Comparison of ENCODE assay signal across 8 cellular contexts in the genomic region with DNA sequence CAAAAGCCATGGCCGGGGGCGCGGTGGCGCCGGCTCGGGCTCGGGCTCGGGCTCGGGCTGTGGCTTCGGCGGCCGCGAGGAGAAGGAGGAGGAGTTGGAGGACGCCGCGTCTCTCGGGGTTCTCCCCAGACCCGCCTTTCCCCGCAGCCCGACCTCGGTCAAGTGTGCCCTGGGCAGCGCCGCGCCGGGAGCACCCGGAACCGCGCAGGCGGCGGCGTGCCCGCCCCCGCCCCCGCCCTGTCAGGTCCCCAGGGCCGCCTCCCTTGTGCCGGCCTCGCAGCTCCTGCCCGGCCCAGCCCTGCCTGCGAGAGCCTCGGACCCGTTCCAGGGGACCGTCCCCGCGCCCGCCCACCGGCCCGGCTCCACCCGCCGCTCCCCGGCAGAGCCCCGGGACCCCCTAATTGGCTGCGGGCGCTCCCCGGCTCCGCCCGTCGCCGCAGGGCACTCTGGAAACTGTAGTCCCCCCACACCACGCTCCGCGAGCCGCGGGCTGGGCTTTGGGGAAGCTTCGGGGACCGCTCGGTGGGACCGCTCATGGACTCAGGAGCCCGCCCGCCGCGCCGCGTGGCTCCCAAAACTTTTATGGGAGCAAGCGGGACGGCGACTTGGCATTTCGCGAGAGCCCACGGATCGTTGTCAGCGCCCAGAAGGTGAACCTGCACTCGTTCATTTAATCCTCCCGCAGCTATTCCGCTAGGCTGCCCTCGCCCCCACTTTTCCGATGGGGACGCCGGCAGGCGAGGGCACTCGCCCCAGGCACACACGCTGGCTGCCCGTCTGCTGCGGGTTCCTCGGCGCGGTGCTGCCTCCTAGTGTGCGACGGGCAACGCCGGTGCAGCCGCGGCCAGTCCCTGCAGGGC. TPM values are rescaled to one million over a fixed set of nuclear protein-coding genes. Genes with fewer than 3 reads are reported as not detected.
A peak's percentile ranks its signal among the peaks of the same experiment; 100 is the strongest.
DNase-seq lines count a peak whose midpoint lies in the region; ATAC-seq and TF ChIP-seq lines count a peak whose summit lies in the region.

A gene (minus strand): TSS at position 192 of the 860 bp plus-strand sequence. CDS start 182 bp downstream, at position 10.

- H3K4me3 ChIP-seq in DND-41 (ENCODE audit: low read depth in 1 of 2, low read length in 2 of 2) (peak within 1 kb of the TSS; percentile 92 to 98), Peyer's patch (peak within 1 kb of the TSS; percentile 58 to 93 (median 78)), esophagus muscularis mucosa (peak within 1 kb of the TSS; percentile 82 to 94 (median 89))

- peak within 1 kb of the TSS; percentile 89 for H3K4me2 ChIP-seq in DND-41 (ENCODE audit: insufficient read depth, low read length)

- DNase-seq in DND-41 (peak; percentile 89), KBM-7 (peak; percentile 95), Peyer's patch (peak; percentile 86 to 95 (median 95)), esophagus muscularis mucosa (ENCODE audit: extremely low spot score) (peak; percentile 96), myocyte (ENCODE audit: low read depth) (peak; percentile 95)
- DNase-seq in activated T-cell treated with anti-CD3 and anti-CD28 coated beads, Interleukin-2, amount 50 U/mL, for 48 hours: peak; percentile 93 to 94
- peak; percentile 80 to 94 for DNase-seq in stimulated activated CD8-positive, alpha-beta memory T cell treated with anti-CD3 and anti-CD28 coated beads, Interleukin-7, amount 100 ng/mL, for 4 hours (ENCODE audit: low read depth in 2 of 2)

- intact Hi-C loops in esophagus muscularis mucosa (cut with DNase I): loop anchor here (1.0 to 5.0 kb wide), 3 partner anchors 81 to 181 kb away; a partner anchor contains a TSS

- peak within 1 kb of the TSS; percentile 95 for H2AFZ ChIP-seq in DND-41 (ENCODE audit: low read depth, low read length)

- peak within 1 kb of the TSS; percentile 70 for H3K27ac ChIP-seq in DND-41 (ENCODE audit: low read length)
- peak within 1 kb of the TSS; percentile 85 to 99 (median 90) for H3K27ac ChIP-seq in Peyer's patch
- H3K27ac ChIP-seq in esophagus muscularis mucosa (replicated peaks in 1 of 4): peak within 1 kb of the TSS; percentile 85 to 97 (median 92)

- no peaks in the 10 kb centered on the region for H3K9me3 ChIP-seq in DND-41 (ENCODE audit: insufficient read depth, low read length, severe bottlenecking)
- H3K9me3 ChIP-seq in Peyer's patch: no peaks in the 10 kb centered on the region
- no peaks in the 10 kb centered on the region for H3K9me3 ChIP-seq in esophagus muscularis mucosa

- WGBS in esophagus muscularis mucosa: 0% methylated on average over 6 of the region's 102 CpGs

- peak within 1 kb of the TSS; percentile 81 for H3K9ac ChIP-seq in DND-41 (ENCODE audit: low read depth, low read length)

- H3K4me1 ChIP-seq in DND-41 (ENCODE audit: insufficient read depth, low read length): peaks cover 34% of the 10 kb centered on the region
- H3K4me1 ChIP-seq in Peyer's patch: peaks cover 0 to 14% (median 2%) of the 10 kb centered on the region in 4 donors
- peaks cover 21 to 49% (median 40%) of the 10 kb centered on the region in 4 donors for H3K4me1 ChIP-seq in esophagus muscularis mucosa

- peak; percentile 77 for TF ChIP-seq POLR2A in Peyer's patch (IDR thresholded peaks at IDR 0.05)
- no peak for TF ChIP-seq POLR2A in esophagus muscularis mucosa (IDR thresholded peaks at IDR 0.05; ENCODE audit: low read depth)

- H4K20me1 ChIP-seq in DND-41 (ENCODE audit: insufficient read depth, low read length): peaks cover 20% of the 10 kb centered on the region

- peaks cover 44% of the 10 kb centered on the region for H3K79me2 ChIP-seq in DND-41 (ENCODE audit: insufficient read depth, low read length)

- H3K36me3 ChIP-seq in DND-41 (ENCODE audit: insufficient read depth, low read length) (peaks cover 3% of the 10 kb centered on the region; the same call in 1 of the 2 replicates), Peyer's patch (no peaks in the 10 kb centered on the region), esophagus muscularis mucosa (no peaks in the 10 kb centered on the region)

- in situ Hi-C loops in KBM-7 (cut with MboI; ENCODE audit: low pct_unique_long_range_greater_than_20kb, low sequenced_read_pairs): loop anchor here (10.0 kb wide), 1 partner anchor 73 kb away; no protein-coding TSS in a partner anchor

- peaks cover 6% of the 10 kb centered on the region for H3K27me3 ChIP-seq in DND-41 (ENCODE audit: insufficient read depth, low read length, poor library complexity)
- H3K27me3 ChIP-seq in Peyer's patch: no peaks in the 10 kb centered on the region
- no peaks in the 10 kb centered on the region for H3K27me3 ChIP-seq in esophagus muscularis mucosa

- peak; percentile 90 for ATAC-seq in DND-41 (ENCODE audit: insufficient read depth, low read depth)
- ATAC-seq in GM21723 (IDR thresholded peaks at IDR 0.05; ENCODE audit: unreplicated experiment): peak; percentile 73

- TF ChIP-seq EP300 in esophagus muscularis mucosa (IDR thresholded peaks at IDR 0.05): no peak

- TF ChIP-seq CTCF in DND-41 (IDR thresholded peaks at IDR 0.05; ENCODE audit: borderline replicate concordance, extremely low read depth, low read length, poor library complexity, severe bottlenecking) (peak; percentile 93), Peyer's patch (IDR thresholded peaks at IDR 0.05) (peak; percentile 82 to 97 (median 94)), esophagus muscularis mucosa (IDR thresholded peaks at IDR 0.05) (peak; percentile 89 to 95 (median 90))

RNA-seq across cellular contexts. Expression of the gene that starts here (rescaled TPM):
- total RNA-seq in Peyer's patch: 100 to 1,000 TPM in 1 of 4 donors, 10 to 100 TPM in 3; 26.3 to 202 (median 68.1) TPM
- 10 to 100 TPM; 18.8 to 21.8 (median 19.4) TPM for total RNA-seq in esophagus muscularis mucosa
- 22.3 and 23.2 TPM in 2 replicates for total RNA-seq in myocyte
- polyA plus RNA-seq in myocyte (2012): 23.2 TPM

Comparison
In these comparisons a context has a peak if more than half of its experiments do, and no peak if none do; other contexts are left out.
1. Peak in every context shown above with its lines: DNase-seq, ATAC-seq, H3K4me3 ChIP-seq and H3K27ac ChIP-seq.